8 cellular contexts compared by ENCODE assay signal in the genomic region with DNA sequence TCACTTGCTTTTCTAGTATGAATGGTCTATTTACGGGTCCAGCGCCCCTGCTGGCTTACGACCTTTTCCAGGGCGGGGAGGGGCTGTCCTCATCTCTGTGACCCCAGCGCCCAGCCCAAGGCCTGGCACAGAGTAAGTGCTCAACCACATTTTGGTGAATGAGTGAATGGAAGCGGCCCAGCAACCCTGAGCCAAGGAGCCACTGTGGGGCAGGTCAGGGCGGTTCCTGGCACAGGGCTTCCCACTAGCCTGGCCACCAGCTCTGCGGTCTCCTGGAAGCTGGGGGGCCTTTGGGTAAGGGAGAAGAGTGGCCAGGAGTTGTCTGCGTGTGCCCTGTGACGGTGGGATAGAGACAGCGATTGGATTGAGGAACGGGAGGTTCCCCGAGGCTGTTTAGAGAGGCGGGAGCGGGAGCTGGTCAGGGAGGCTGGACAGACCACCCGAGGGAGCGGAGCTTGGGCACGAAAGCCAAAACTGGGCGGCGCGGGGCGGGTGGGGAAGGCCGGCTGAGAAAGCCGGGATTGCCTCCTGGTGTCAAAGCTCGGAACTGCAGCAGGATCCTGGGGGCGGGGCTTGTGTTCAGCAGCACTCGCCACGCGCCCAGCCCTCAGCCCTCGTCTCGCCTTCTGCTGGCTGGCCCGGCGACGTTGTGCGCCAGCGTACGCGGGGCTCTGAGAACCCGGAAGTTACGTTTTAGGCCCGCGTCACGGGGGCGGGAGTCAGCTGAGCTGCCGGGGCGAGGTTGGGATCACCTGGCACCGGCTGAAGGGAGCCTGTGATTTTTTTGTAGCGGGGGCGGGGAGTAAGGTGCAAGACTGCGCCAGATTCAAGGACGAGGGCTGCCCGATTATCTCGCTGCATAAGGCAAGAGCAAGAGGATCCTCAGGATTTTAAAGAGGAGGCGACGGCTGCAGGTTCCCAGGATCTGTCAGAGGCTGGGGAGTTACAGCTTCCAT. TPM values are rescaled to one million over a fixed set of nuclear protein-coding genes. Genes with fewer than 3 reads are reported as not detected.
DNase-seq lines count a peak whose midpoint lies in the region; ATAC-seq and TF ChIP-seq lines count a peak whose summit lies in the region.

A gene with protein sequence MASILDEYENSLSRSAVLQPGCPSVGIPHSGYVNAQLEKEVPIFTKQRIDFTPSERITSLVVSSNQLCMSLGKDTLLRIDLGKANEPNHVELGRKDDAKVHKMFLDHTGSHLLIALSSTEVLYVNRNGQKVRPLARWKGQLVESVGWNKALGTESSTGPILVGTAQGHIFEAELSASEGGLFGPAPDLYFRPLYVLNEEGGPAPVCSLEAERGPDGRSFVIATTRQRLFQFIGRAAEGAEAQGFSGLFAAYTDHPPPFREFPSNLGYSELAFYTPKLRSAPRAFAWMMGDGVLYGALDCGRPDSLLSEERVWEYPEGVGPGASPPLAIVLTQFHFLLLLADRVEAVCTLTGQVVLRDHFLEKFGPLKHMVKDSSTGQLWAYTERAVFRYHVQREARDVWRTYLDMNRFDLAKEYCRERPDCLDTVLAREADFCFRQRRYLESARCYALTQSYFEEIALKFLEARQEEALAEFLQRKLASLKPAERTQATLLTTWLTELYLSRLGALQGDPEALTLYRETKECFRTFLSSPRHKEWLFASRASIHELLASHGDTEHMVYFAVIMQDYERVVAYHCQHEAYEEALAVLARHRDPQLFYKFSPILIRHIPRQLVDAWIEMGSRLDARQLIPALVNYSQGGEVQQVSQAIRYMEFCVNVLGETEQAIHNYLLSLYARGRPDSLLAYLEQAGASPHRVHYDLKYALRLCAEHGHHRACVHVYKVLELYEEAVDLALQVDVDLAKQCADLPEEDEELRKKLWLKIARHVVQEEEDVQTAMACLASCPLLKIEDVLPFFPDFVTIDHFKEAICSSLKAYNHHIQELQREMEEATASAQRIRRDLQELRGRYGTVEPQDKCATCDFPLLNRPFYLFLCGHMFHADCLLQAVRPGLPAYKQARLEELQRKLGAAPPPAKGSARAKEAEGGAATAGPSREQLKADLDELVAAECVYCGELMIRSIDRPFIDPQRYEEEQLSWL (plus strand): TSS at position 718 of the 956 bp plus-strand sequence. CDS start 319 bp downstream, outside the sequence.

- peak within 1 kb of the TSS; percentile 47 for H2BK12ac ChIP-seq in trophoblast cell (ENCODE audit: low read length)

- H3K4me1 ChIP-seq in trophoblast cell (ENCODE audit: control insufficient read depth in 1 of 2, insufficient read depth in 2 of 2, low read length in 2 of 2) = peaks cover 5 to 13% of the 10 kb centered on the region in 2 experiments
- H3K4me1 ChIP-seq in transverse colon = peaks cover 6 to 35% (median 21%) of the 10 kb centered on the region in 4 donors

- H3K27me3 ChIP-seq in trophoblast cell (ENCODE audit: insufficient read depth, low read length) = no peaks in the 10 kb centered on the region
- no peaks in the 10 kb centered on the region for H3K27me3 ChIP-seq in transverse colon

- peak within 1 kb of the TSS; percentile 58 for H3K27ac ChIP-seq in trophoblast cell (ENCODE audit: low read depth, low read length)
- H3K27ac ChIP-seq in transverse colon = peak within 1 kb of the TSS; percentile 90 to 98 (median 92)

- DNase-seq in NCI-H1417 (lab: John Stamatoyannopoulos, UW) (peak; percentile 89 to 95 (median 94)), SW 1271 (lab: John Stamatoyannopoulos, UW) (peak; percentile 51 to 89), Right ventricle myocardium inferior (ENCODE audit: missing footprints) (peak; percentile 99), trophoblast cell (peak; percentile 99), transverse colon (peak; percentile 99)
- DNase-seq in activated naive CD8-positive, alpha-beta T cell treated with anti-CD3 and anti-CD28 coated beads, Interleukin-2, amount 50 U/mL, for 16 hours (ENCODE audit: low read depth, low spot score) = peak; percentile 98

- in situ Hi-C loops in transverse colon (cut with MboI; ENCODE audit: low pct_ligation_motif_present in 1 of 4, low pct_unique_long_range_greater_than_20kb in 1 of 4, low sequenced_read_pairs in 3 of 4) = loop anchor here (5.0 to 25.0 kb wide), 2 partner anchors 37 to 207 kb away; a partner anchor contains a TSS

- peak within 1 kb of the TSS; percentile 72 for H3K4ac ChIP-seq in trophoblast cell (ENCODE audit: low read depth, low read length)

- peak within 1 kb of the TSS; percentile 56 for H2AFZ ChIP-seq in trophoblast cell (ENCODE audit: insufficient read depth, low read length, poor library complexity)

- peak within 1 kb of the TSS; percentile 68 for H4K91ac ChIP-seq in trophoblast cell (ENCODE audit: low read depth, low read length)

- peak within 1 kb of the TSS; percentile 93 for H3K4me2 ChIP-seq in trophoblast cell (ENCODE audit: low read length)

- H2BK5ac ChIP-seq in trophoblast cell (ENCODE audit: low read depth, low read length, poor library complexity) = peak within 1 kb of the TSS; percentile 34

- H3K36me3 ChIP-seq in trophoblast cell (ENCODE audit: control insufficient read depth in 1 of 2, insufficient read depth in 2 of 2, low read length in 2 of 2) (peaks cover 11 to 13% of the 10 kb centered on the region in 2 experiments), transverse colon (peaks cover 0 to 5% (median 0%) of the 10 kb centered on the region in 4 donors)

- TF ChIP-seq POLR2A in transverse colon (IDR thresholded peaks at IDR 0.05) = peak; percentile 86

- TF ChIP-seq CTCF in GM12874 (IDR thresholded peaks at IDR 0.05; ENCODE audit: insufficient read depth, low read depth, low read length) (peak; percentile 96), transverse colon (IDR thresholded peaks at IDR 0.05) (peak; percentile 94 to 99 (median 98))

- peaks cover 8% of the 10 kb centered on the region for H3K79me1 ChIP-seq in trophoblast cell (ENCODE audit: low read length)

- H4K12ac ChIP-seq in trophoblast cell (ENCODE audit: low read depth, low read length) = peak within 1 kb of the TSS; percentile 12

- ATAC-seq in HG02763 (IDR thresholded peaks at IDR 0.05; ENCODE audit: unreplicated experiment) (peak; percentile 88), Right ventricle myocardium inferior (peak; percentile 98)

- intact Hi-C loops in Right ventricle myocardium inferior (cut with DNase I) (loop anchor here (1.0 to 10.0 kb wide), 6 partner anchors 34 to 379 kb away; a partner anchor contains a TSS), transverse colon (cut with DNase I; ENCODE audit: low total_unique reads) (loop anchor here (2.0 kb wide), 1 partner anchor 35 kb away; no protein-coding TSS in a partner anchor)

- peak within 1 kb of the TSS; percentile 66 for H3K14ac ChIP-seq in trophoblast cell (ENCODE audit: low read length)

- H3K18ac ChIP-seq in trophoblast cell (ENCODE audit: low read length) = peak within 1 kb of the TSS; percentile 50

- no CpG with 5 or more reads among the region's 55 CpGs for WGBS in trophoblast cell (ENCODE audit: extremely low coverage, insufficient coverage, insufficient read length)
- WGBS in transverse colon (ENCODE audit: low coverage in 1 of 2), 2 donors = 6% methylated on average over 43 of the region's 55 CpGs; no CpG with 5 or more reads in 1 of the 2 donors

- H3K4me3 ChIP-seq in trophoblast cell (ENCODE audit: low read depth, low read length) (peak within 1 kb of the TSS; percentile 94), transverse colon (peak within 1 kb of the TSS; percentile 70 to 89 (median 78))

- peak within 1 kb of the TSS; percentile 96 for H3K9ac ChIP-seq in trophoblast cell (ENCODE audit: low read length)

- H2AK5ac ChIP-seq in trophoblast cell (ENCODE audit: low read length) = peak within 1 kb of the TSS; percentile 27

- H3K9me3 ChIP-seq in trophoblast cell (ENCODE audit: insufficient read depth, low read depth, low read length) (peaks cover 1% of the 10 kb centered on the region), transverse colon (no peaks in the 10 kb centered on the region)

- H2BK120ac ChIP-seq in trophoblast cell (ENCODE audit: insufficient read depth, low read length, poor library complexity) = peak within 1 kb of the TSS; percentile 74

- no peak within 1 kb of the TSS for H3K23ac ChIP-seq in trophoblast cell (ENCODE audit: low read length)

- H4K8ac ChIP-seq in trophoblast cell (ENCODE audit: low read depth, low read length) = peak within 1 kb of the TSS; percentile 67

- TF ChIP-seq EP300 in transverse colon (IDR thresholded peaks at IDR 0.05; ENCODE audit: low read depth) = peak; percentile 57

- H3K79me2 ChIP-seq in trophoblast cell (ENCODE audit: control insufficient read depth, insufficient read depth, low read length, poor library complexity) = peaks cover 10% of the 10 kb centered on the region

RNA-seq across cellular contexts. Expression of the gene that starts here (rescaled TPM):
- 20.6 TPM for total RNA-seq in Right ventricle myocardium inferior
- polyA plus RNA-seq in trophoblast cell (2013) = 14.3 and 14.7 TPM in 2 replicates
- total RNA-seq in transverse colon = 10 to 100 TPM; 18.3 to 58.7 (median 21.0) TPM

Comparison
In these comparisons a context has a peak if more than half of its experiments do, and no peak if none do; other contexts are left out.
1. Peak in every context shown above with its lines: DNase-seq, ATAC-seq, H3K4me3 ChIP-seq and H3K27ac ChIP-seq.